1 cellular context compared by ENCODE assay signal in genomic region chr7:54932818-54933543, GRCh38.
TF ChIP-seq lines count a peak whose summit lies in the region.

No MANE protein-coding gene starts in this region.

TF ChIP-seq in HEK293, 187 proteins besides CTCF, POLR2A, EP300 and RAD21 (continued from another document):
- TF ChIP-seq SCRT1 (tag by site-specific recombination; IDR thresholded peaks at IDR 0.05; ENCODE audit: borderline replicate concordance) = no peak
- TF ChIP-seq ZNF398 (tag by site-specific recombination; IDR thresholded peaks at IDR 0.05) = peak; percentile 87
- TF ChIP-seq, protein P1, sequence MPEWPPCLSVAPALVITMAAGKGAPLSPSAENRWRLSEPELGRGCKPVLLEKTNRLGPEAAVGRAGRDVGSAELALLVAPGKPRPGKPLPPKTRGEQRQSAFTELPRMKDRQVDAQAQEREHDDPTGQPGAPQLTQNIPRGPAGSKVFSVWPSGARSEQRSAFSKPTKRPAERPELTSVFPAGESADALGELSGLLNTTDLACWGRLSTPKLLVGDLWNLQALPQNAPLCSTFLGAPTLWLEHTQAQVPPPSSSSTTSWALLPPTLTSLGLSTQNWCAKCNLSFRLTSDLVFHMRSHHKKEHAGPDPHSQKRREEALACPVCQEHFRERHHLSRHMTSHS (tag by site-specific recombination; IDR thresholded peaks at IDR 0.05) = no peak
- TF ChIP-seq ZNF174 (tag by site-specific recombination; IDR thresholded peaks at IDR 0.05) = no peak
- no peak for TF ChIP-seq ZBTB48 (tag by site-specific recombination; IDR thresholded peaks at IDR 0.05)
TF ChIP-seq in HEK293: peak in this region for 19.
